Comparison of ENCODE assay signal across 9 cellular contexts in genomic region chr16:11312718-11313492, GRCh38. TPM values are rescaled to one million over a fixed set of nuclear protein-coding genes. Genes with fewer than 3 reads are reported as not detected.
DNase-seq lines count a peak whose midpoint lies in the region; ATAC-seq and TF ChIP-seq lines count a peak whose summit lies in the region.
"Had no signal": no experiment of that assay in that cellular context is flagged by ENCODE, and none has a peak within 500 bp of the region (broad histone marks: within the 10 kb centered on the region; RNA-seq: fewer than 3 reads in every experiment).

No MANE protein-coding gene starts in this region.

- H3K27me3 ChIP-seq in breast epithelium (no peaks in the 10 kb centered on the region), neuronal stem cell (ENCODE audit: control insufficient read depth in 3 of 3, insufficient read depth in 3 of 3, low read depth in 1 of 3, low read length in 3 of 3) (peaks cover 0 to 4% (median 0%) of the 10 kb centered on the region in 3 experiments)

- H3K18ac ChIP-seq in neuronal stem cell (ENCODE audit: low read length), result peak overlapping the region; percentile 73

- H2AK5ac ChIP-seq in neuronal stem cell (ENCODE audit: low read depth, low read length), result no peak overlapping the region

- peaks cover 43% of the 10 kb centered on the region for H3K4me1 Mint-ChIP-seq in nephron progenitor cell

- H2BK120ac ChIP-seq in neuronal stem cell (ENCODE audit: low read depth, low read length), result no peak overlapping the region

- no peaks in the 10 kb centered on the region for H3K9me3 Mint-ChIP-seq in nephron progenitor cell

- peak overlapping the region; percentile 13 for H2BK15ac ChIP-seq in neuronal stem cell (ENCODE audit: low read length)

- peak overlapping the region; percentile 81 for H2AFZ ChIP-seq in neuronal stem cell (ENCODE audit: low read length)

- H3K4me1 ChIP-seq in breast epithelium (no peaks in the 10 kb centered on the region), neuronal stem cell (ENCODE audit: control insufficient read depth in 2 of 2, insufficient read depth in 1 of 2, low read depth in 1 of 2, low read length in 2 of 2) (peaks cover 10 to 37% of the 10 kb centered on the region in 2 donors)

- H4K91ac ChIP-seq in neuronal stem cell (ENCODE audit: low read depth, low read length, poor library complexity), result no peak overlapping the region

- H3K36me3 ChIP-seq in breast epithelium, result no peaks in the 10 kb centered on the region
- no peaks in the 10 kb centered on the region for H3K36me3 ChIP-seq in neuronal stem cell (replicated peaks in 1 of 2; ENCODE audit: control insufficient read depth in 2 of 2, insufficient read depth in 2 of 2, low read length in 2 of 2)

- H3K4me2 ChIP-seq in neuronal stem cell (ENCODE audit: insufficient read depth, low read length, poor library complexity, severe bottlenecking), result no peak overlapping the region

- ATAC-seq in HG03439 (IDR thresholded peaks at IDR 0.05; ENCODE audit: unreplicated experiment) (no peak), GM18907 (IDR thresholded peaks at IDR 0.05; ENCODE audit: unreplicated experiment) (no peak)

- H2BK12ac ChIP-seq in neuronal stem cell (ENCODE audit: low read length), result no peak overlapping the region

- intact Hi-C loops in breast epithelium (cut with DNase I; ENCODE audit: low total_unique reads), result no loop called here

- no peak overlapping the region for H3K27ac Mint-ChIP-seq in nephron progenitor cell

- TF ChIP-seq CTCF in NB4 (IDR thresholded peaks at IDR 0.05; ENCODE audit: low read depth, low read length), result no peak
- no peak for TF ChIP-seq CTCF in breast epithelium (IDR thresholded peaks at IDR 0.05)
- TF ChIP-seq CTCF in nephron progenitor cell (IDR thresholded peaks at IDR 0.05), result no peak

- peaks cover 21% of the 10 kb centered on the region for H3K27me3 Mint-ChIP-seq in nephron progenitor cell (ENCODE audit: low read depth, poor library complexity)

- no peak for TF ChIP-seq POLR2A in NB4 (IDR thresholded peaks at IDR 0.05; ENCODE audit: extremely low read depth, insufficient read length)
- no peak for TF ChIP-seq POLR2A in breast epithelium (IDR thresholded peaks at IDR 0.05)

- no peak overlapping the region for H2BK5ac ChIP-seq in neuronal stem cell (ENCODE audit: low read length)

- no peaks in the 10 kb centered on the region for H3K36me3 Mint-ChIP-seq in nephron progenitor cell (ENCODE audit: low read depth)

- H3K27ac ChIP-seq in breast epithelium (peak overlapping the region in 1 of 2 donors; percentile 5), neuronal stem cell (replicated peaks; ENCODE audit: low read length) (no peak overlapping the region)

- H3K9ac ChIP-seq in neuronal stem cell (ENCODE audit: low read depth, low read length, poor library complexity), result no peak overlapping the region

- H3K4me3 ChIP-seq in NB4 (ENCODE audit: low read depth, low read length) (no peak overlapping the region), breast epithelium (peak overlapping the region in 2 of 3 donors; percentile 28 to 44), neuronal stem cell (ENCODE audit: low read length in 2 of 2) (no peak overlapping the region)

- no peaks in the 10 kb centered on the region for H3K79me1 ChIP-seq in neuronal stem cell (ENCODE audit: low read depth, low read length)

- DNase-seq in DMS79 treated with DMSO at 0.1 percent for 48 hours (lab: John Stamatoyannopoulos, UW), result peak; percentile 74
- DNase-seq in NB4 (ENCODE audit: low read depth), result peak; percentile 45
- DNase-seq in breast epithelium (ENCODE audit: low spot score in 2 of 2), result no peak
- no peak for DNase-seq in neuronal stem cell (ENCODE audit: low spot score)
- DNase-seq in globus pallidus (ENCODE audit: low spot score), result no peak
- no peak for DNase-seq in nephron progenitor cell

- H3K9me3 ChIP-seq in breast epithelium, result no peaks in the 10 kb centered on the region
- H3K9me3 ChIP-seq in neuronal stem cell (replicated peaks in 1 of 2; ENCODE audit: control insufficient read depth in 2 of 2, insufficient read depth in 1 of 2, low read depth in 1 of 2, low read length in 2 of 2), result no peaks in the 10 kb centered on the region

- H3K23ac ChIP-seq in neuronal stem cell (ENCODE audit: low read depth, low read length, poor library complexity), result no peak overlapping the region

- H3K4me3 Mint-ChIP-seq in nephron progenitor cell, result no peak overlapping the region

- no peak overlapping the region for H4K8ac ChIP-seq in neuronal stem cell (ENCODE audit: low read depth, low read length)

- no CpG with 5 or more reads among the region's 8 CpGs for WGBS in neuronal stem cell (ENCODE audit: extremely low coverage in 2 of 2, insufficient read length in 2 of 2, insufficient replicate concordance in 1 of 2), 2 donors

- H3K4ac ChIP-seq in neuronal stem cell (ENCODE audit: low read length), result no peak overlapping the region

- H3K14ac ChIP-seq in neuronal stem cell (ENCODE audit: low read length), result no peak overlapping the region

RNA-seq across cellular contexts. Expression of gene PRM1, which starts 31.8 kb away (rescaled TPM):
- not detected for total RNA-seq in breast epithelium
- polyA plus RNA-seq in neuronal stem cell (2013, experiment 1 of 2), result not detected
- polyA plus RNA-seq in neuronal stem cell (2013, experiment 2 of 2), result not detected
- total RNA-seq: mononuclear cell had no signal

RNA-seq across cellular contexts. Expression of gene RMI2, which starts 32.4 kb away (rescaled TPM):
- total RNA-seq in breast epithelium, result 1 to 10 TPM in 1 of 3 donors, under 1 TPM in 2; 0.16 to 1.6 (median 0.33) TPM
- polyA plus RNA-seq in neuronal stem cell (2013, experiment 1 of 2), result 48.2 TPM
- polyA plus RNA-seq in neuronal stem cell (2013, experiment 2 of 2), result 49.5 TPM

RNA-seq across cellular contexts. Expression of gene PRM2, which starts 36.6 kb away (rescaled TPM):
- not detected for total RNA-seq in breast epithelium
- polyA plus RNA-seq in neuronal stem cell (2013, experiment 1 of 2), result not detected
- polyA plus RNA-seq in neuronal stem cell (2013, experiment 2 of 2), result not detected
- total RNA-seq: mononuclear cell had no signal

RNA-seq across cellular contexts. Expression of gene PRM3, which starts 39.5 kb away (rescaled TPM):
- total RNA-seq in breast epithelium, result not detected
- not detected for polyA plus RNA-seq in neuronal stem cell (2013, experiment 1 of 2)
- polyA plus RNA-seq in neuronal stem cell (2013, experiment 2 of 2), result not detected
- total RNA-seq: mononuclear cell had no signal

RNA-seq across cellular contexts. Expression of gene TNP2, which starts 43.8 kb away (rescaled TPM):
- not detected for total RNA-seq in breast epithelium
- not detected for polyA plus RNA-seq in neuronal stem cell (2013, experiment 1 of 2)
- not detected for polyA plus RNA-seq in neuronal stem cell (2013, experiment 2 of 2)
- total RNA-seq: mononuclear cell had no signal

Comparison
In these comparisons a context has a peak if more than half of its experiments do, and no peak if none do; other contexts are left out.
1. DNase-seq: peak in DMS79 treated with DMSO at 0.1 percent for 48 hours (single experiment) and NB4 (single experiment); none in breast epithelium (0 of 2), neuronal stem cell (single experiment), globus pallidus (single experiment) and nephron progenitor cell (single experiment).
2. H3K4me3 ChIP-seq: peak in breast epithelium (2 of 3); none in NB4 (single experiment) and neuronal stem cell (0 of 2).